Comparison of ENCODE assay signal across 8 cellular contexts in genomic region chrX:24693453-24694202, GRCh38. TPM values are rescaled to one million over a fixed set of nuclear protein-coding genes. Genes with fewer than 3 reads are reported as not detected.
DNase-seq lines count a peak whose midpoint lies in the region; ATAC-seq and TF ChIP-seq lines count a peak whose summit lies in the region.

Gene POLA1 (plus strand): TSS chrX:24693918. CDS start chrX:24693962, 44 bp downstream.

- no peaks in the 10 kb centered on the region for H3K27me3 ChIP-seq in suprapubic skin

- H3K27ac Mint-ChIP-seq in activated naive CD8-positive, alpha-beta T cell: peak within 1 kb of the TSS; percentile 88

- TF ChIP-seq EP300 in suprapubic skin (IDR thresholded peaks at IDR 0.05): no peak

- H3K4me3 ChIP-seq in suprapubic skin: peak within 1 kb of the TSS; percentile 66

- H3K4me1 Mint-ChIP-seq in activated naive CD8-positive, alpha-beta T cell (ENCODE audit: low read depth): peaks cover 11% of the 10 kb centered on the region

- 44% methylated on average over 70 of the region's 70 CpGs for WGBS in suprapubic skin

- H3K36me3 Mint-ChIP-seq in activated naive CD8-positive, alpha-beta T cell: no peaks in the 10 kb centered on the region

- H3K9me3 Mint-ChIP-seq in activated naive CD8-positive, alpha-beta T cell (ENCODE audit: low read depth): no peaks in the 10 kb centered on the region

- peak; percentile 84 for DNase-seq in GM10248 (ENCODE audit: extremely low spot score)
- DNase-seq in NCI-H1048 (lab: John Stamatoyannopoulos, UW): peak; percentile 82
- peak; percentile 95 for DNase-seq in glomerular visceral epithelial cell (ENCODE audit: extremely low spot score)
- peak; percentile 85 for DNase-seq in occipital lobe (lab: John Stamatoyannopoulos, UW)
- peak; percentile 91 to 94 for DNase-seq in suprapubic skin (ENCODE audit: low spot score in 2 of 2)

- H3K27me3 Mint-ChIP-seq in activated naive CD8-positive, alpha-beta T cell: no peaks in the 10 kb centered on the region

- H3K4me3 Mint-ChIP-seq in activated naive CD8-positive, alpha-beta T cell: peak within 1 kb of the TSS; percentile 90

- ATAC-seq in HG02588 (IDR thresholded peaks at IDR 0.05; ENCODE audit: unreplicated experiment): peak; percentile 96
- peak; percentile 97 for ATAC-seq in SK-N-SH treated with all-trans-retinoic acid at 6 μM for 48 hours

- POLR2A ChIA-PET in GM10248 (lab: Yijun Ruan, JAX): no interaction called here

- no peaks in the 10 kb centered on the region for H3K36me3 ChIP-seq in suprapubic skin

- H3K27ac ChIP-seq in suprapubic skin: peak within 1 kb of the TSS; percentile 84

- CTCF ChIA-PET in GM10248 (lab: Yijun Ruan, JAX): no interaction called here

- peaks cover 6% of the 10 kb centered on the region for H3K4me1 ChIP-seq in suprapubic skin

- TF ChIP-seq POLR2A in suprapubic skin (IDR thresholded peaks at IDR 0.05): no peak

- no peak for TF ChIP-seq CTCF in GM10248 (IDR thresholded peaks at IDR 0.05; ENCODE audit: control extremely low read depth, extremely low read depth, low read depth, missing control alignments)
- TF ChIP-seq CTCF in suprapubic skin (IDR thresholded peaks at IDR 0.05): no peak

- no peaks in the 10 kb centered on the region for H3K9me3 ChIP-seq in suprapubic skin

TF ChIP-seq in SK-N-SH treated with all-trans-retinoic acid at 6 μM for 48 hours, 23 proteins besides CTCF, POLR2A, EP300 and RAD21:
- TF ChIP-seq GLIS3 (CRISPR knock-in tag; IDR thresholded peaks at IDR 0.05) (no peak), TSHZ2 (CRISPR knock-in tag; IDR thresholded peaks at IDR 0.05) (no peak), ZC3H10 (CRISPR knock-in tag; IDR thresholded peaks at IDR 0.05) (no peak), CSDC2 (CRISPR knock-in tag; IDR thresholded peaks at IDR 0.05) (no peak), ZNF565 (CRISPR knock-in tag; conservative IDR thresholded peaks at IDR 0.05; ENCODE audit: low read depth) (no peak), ZFP30 (CRISPR knock-in tag; IDR thresholded peaks at IDR 0.05) (no peak), ESRRG (CRISPR knock-in tag; IDR thresholded peaks at IDR 0.05) (no peak), CREB5 (CRISPR knock-in tag; IDR thresholded peaks at IDR 0.05; ENCODE audit: low read depth) (no peak), POU6F1 (CRISPR knock-in tag; IDR thresholded peaks at IDR 0.05; ENCODE audit: borderline replicate concordance, low read depth) (no peak), CSRNP3 (CRISPR knock-in tag; IDR thresholded peaks at IDR 0.05) (no peak), TOX (CRISPR knock-in tag; IDR thresholded peaks at IDR 0.05; ENCODE audit: borderline replicate concordance) (no peak), RARB (CRISPR knock-in tag; IDR thresholded peaks at IDR 0.05) (no peak), ARNTL (CRISPR knock-in tag; IDR thresholded peaks at IDR 0.05; ENCODE audit: borderline replicate concordance, low read depth) (no peak), BACH2 (CRISPR knock-in tag; IDR thresholded peaks at IDR 0.05; ENCODE audit: borderline replicate concordance) (no peak), OSR1 (CRISPR knock-in tag; IDR thresholded peaks at IDR 0.05) (no peak), PATZ1 (CRISPR knock-in tag; IDR thresholded peaks at IDR 0.05; ENCODE audit: borderline replicate concordance) (no peak), PPARA (CRISPR knock-in tag; IDR thresholded peaks at IDR 0.05; ENCODE audit: borderline replicate concordance) (no peak)

RNA-seq across cellular contexts. Expression of gene POLA1, which starts in this region (rescaled TPM):
- total RNA-seq in occipital lobe (40.1 TPM), suprapubic skin (10 to 100 TPM; 10.1 to 15.3 (median 13.1) TPM)

Comparison
In these comparisons a context has a peak if more than half of its experiments do, and no peak if none do; other contexts are left out.
1. Peak in every context shown above with its lines: DNase-seq, ATAC-seq, H3K4me3 ChIP-seq and H3K27ac ChIP-seq.